ENCODE assay signal across 1 cellular context in the genomic region with DNA sequence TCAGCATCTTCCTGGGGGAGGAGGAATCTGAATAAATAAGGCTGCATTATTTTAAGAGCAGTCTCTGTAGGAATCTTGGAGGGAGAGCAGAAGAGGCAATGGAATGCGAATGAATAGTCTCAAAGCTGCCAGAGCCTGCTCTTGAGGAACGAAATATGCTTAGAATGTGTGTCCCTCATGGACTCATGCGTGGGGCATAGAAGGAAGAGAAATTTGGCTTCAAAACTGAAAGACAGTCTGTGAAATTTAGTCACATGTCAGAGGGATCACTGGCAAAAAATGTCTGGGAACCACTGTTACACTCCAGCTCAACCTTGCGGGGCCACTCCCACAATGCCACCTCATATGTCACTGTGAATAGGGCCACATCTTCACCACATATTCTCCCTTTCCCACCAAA.
TF ChIP-seq lines count a peak whose summit lies in the region.

No MANE protein-coding gene starts in this region.

TF ChIP-seq in SK-N-SH, 30 proteins besides CTCF, POLR2A, EP300 and RAD21 (continued from another document):
- TF ChIP-seq NFIC (IDR thresholded peaks at IDR 0.05; ENCODE audit: borderline replicate concordance), result 0 out of 2 replicates have a peak, but pooled peaks have one; percentile 10
- TF ChIP-seq MXI1 (IDR thresholded peaks at IDR 0.05; ENCODE audit: low read depth, low read length), result no peak
- no peak for TF ChIP-seq SIN3A (IDR thresholded peaks at IDR 0.05; ENCODE audit: borderline replicate concordance, low read depth, low read length)
- TF ChIP-seq JUND (IDR thresholded peaks at IDR 0.05), result 0 out of 2 replicates have a peak, but pooled peaks have one; percentile 4
- TF ChIP-seq, protein P1, sequence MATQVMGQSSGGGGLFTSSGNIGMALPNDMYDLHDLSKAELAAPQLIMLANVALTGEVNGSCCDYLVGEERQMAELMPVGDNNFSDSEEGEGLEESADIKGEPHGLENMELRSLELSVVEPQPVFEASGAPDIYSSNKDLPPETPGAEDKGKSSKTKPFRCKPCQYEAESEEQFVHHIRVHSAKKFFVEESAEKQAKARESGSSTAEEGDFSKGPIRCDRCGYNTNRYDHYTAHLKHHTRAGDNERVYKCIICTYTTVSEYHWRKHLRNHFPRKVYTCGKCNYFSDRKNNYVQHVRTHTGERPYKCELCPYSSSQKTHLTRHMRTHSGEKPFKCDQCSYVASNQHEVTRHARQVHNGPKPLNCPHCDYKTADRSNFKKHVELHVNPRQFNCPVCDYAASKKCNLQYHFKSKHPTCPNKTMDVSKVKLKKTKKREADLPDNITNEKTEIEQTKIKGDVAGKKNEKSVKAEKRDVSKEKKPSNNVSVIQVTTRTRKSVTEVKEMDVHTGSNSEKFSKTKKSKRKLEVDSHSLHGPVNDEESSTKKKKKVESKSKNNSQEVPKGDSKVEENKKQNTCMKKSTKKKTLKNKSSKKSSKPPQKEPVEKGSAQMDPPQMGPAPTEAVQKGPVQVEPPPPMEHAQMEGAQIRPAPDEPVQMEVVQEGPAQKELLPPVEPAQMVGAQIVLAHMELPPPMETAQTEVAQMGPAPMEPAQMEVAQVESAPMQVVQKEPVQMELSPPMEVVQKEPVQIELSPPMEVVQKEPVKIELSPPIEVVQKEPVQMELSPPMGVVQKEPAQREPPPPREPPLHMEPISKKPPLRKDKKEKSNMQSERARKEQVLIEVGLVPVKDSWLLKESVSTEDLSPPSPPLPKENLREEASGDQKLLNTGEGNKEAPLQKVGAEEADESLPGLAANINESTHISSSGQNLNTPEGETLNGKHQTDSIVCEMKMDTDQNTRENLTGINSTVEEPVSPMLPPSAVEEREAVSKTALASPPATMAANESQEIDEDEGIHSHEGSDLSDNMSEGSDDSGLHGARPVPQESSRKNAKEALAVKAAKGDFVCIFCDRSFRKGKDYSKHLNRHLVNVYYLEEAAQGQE (IDR thresholded peaks at IDR 0.05; ENCODE audit: low read depth, low read length), result no peak
- TF ChIP-seq CHD2 (IDR thresholded peaks at IDR 0.05; ENCODE audit: low read length, partially characterized antibody), result no peak
- TF ChIP-seq YY1 (IDR thresholded peaks at IDR 0.05; ENCODE audit: low read depth), result no peak
- TF ChIP-seq EZH2phosphoT487 (IDR thresholded peaks at IDR 0.05; ENCODE audit: borderline replicate concordance, low read depth), result no peak
- TF ChIP-seq RCOR1 (IDR thresholded peaks at IDR 0.05; ENCODE audit: low read length), result no peak
